ENCODE assay signal across 18 cellular contexts in genomic region chr6:149696904-149697303, GRCh38. TPM values are rescaled to one million over a fixed set of nuclear protein-coding genes. Genes with fewer than 3 reads are reported as not detected.
DNase-seq lines count a peak whose midpoint lies in the region; ATAC-seq and TF ChIP-seq lines count a peak whose summit lies in the region.
"Had no signal": no experiment of that assay in that cellular context is flagged by ENCODE, and none has a peak within 500 bp of the region (broad histone marks: within the 10 kb centered on the region; RNA-seq: fewer than 3 reads in every experiment).

No MANE protein-coding gene starts in this region.

- H3K9me3 Mint-ChIP-seq in activated T-helper 2 cell treated with anti-CD3 and anti-CD28 coated beads, Interferon-gamma antibody, Interleukin-2, Interleukin-4, amounts not matched to agents 10 μg/mL and 5 μg/mL and 100 μg/mL, durations not matched to agents 14 hours and 24 hours and 36 hours = no peaks in the 10 kb centered on the region
- H3K9me3 Mint-ChIP-seq: central memory CD8-positive, alpha-beta T cell; naive B cell had no signal

- TF ChIP-seq CTCF in AG10803 (conservative IDR thresholded peaks at IDR 0.05; ENCODE audit: low read length) (no peak), fibroblast of the aortic adventitia (IDR thresholded peaks at IDR 0.05; ENCODE audit: insufficient read depth, low read length) (no peak)

- H3K27ac Mint-ChIP-seq in activated T-helper 2 cell treated with anti-CD3 and anti-CD28 coated beads, Interferon-gamma antibody, Interleukin-2, Interleukin-4, amounts not matched to agents 10 μg/mL and 5 μg/mL and 100 μg/mL, durations not matched to agents 14 hours and 24 hours and 36 hours = peak overlapping the region; percentile 17

- intact Hi-C loops in activated T-helper 2 cell treated with anti-CD3 and anti-CD28 coated beads, Interferon-gamma antibody, Interleukin-2, Interleukin-4, amounts not matched to agents 10 μg/mL and 5 μg/mL and 100 μg/mL, durations not matched to agents 14 hours and 24 hours and 36 hours (cut with micrococcal nuclease) = no loop called here

- H3K4me3 ChIP-seq in AG10803 (ENCODE audit: low read length) (no peak overlapping the region), fibroblast of the aortic adventitia (ENCODE audit: low read depth, low read length) (no peak overlapping the region)
- H3K4me3 ChIP-seq: BLaER1 treated with 17β-estradiol and CSF1 and Interleukin-3, amounts not matched to agents 10 nM and 100 nM; GM12878; left ventricle myocardium inferior; testis had no signal

- no peak overlapping the region for H3K4me3 Mint-ChIP-seq in activated T-helper 2 cell treated with anti-CD3 and anti-CD28 coated beads, Interferon-gamma antibody, Interleukin-2, Interleukin-4, amounts not matched to agents 10 μg/mL and 5 μg/mL and 100 μg/mL, durations not matched to agents 14 hours and 24 hours and 36 hours (ENCODE audit: low read depth)
- H3K4me3 Mint-ChIP-seq: central memory CD8-positive, alpha-beta T cell; naive B cell had no signal

- ATAC-seq in GM18867 (IDR thresholded peaks at IDR 0.05; ENCODE audit: unreplicated experiment) = no peak
- ATAC-seq in HG03469 (IDR thresholded peaks at IDR 0.05; ENCODE audit: unreplicated experiment) = no peak
- ATAC-seq: GM12878 had no signal

- H3K36me3 Mint-ChIP-seq in activated T-helper 2 cell treated with anti-CD3 and anti-CD28 coated beads, Interferon-gamma antibody, Interleukin-2, Interleukin-4, amounts not matched to agents 10 μg/mL and 5 μg/mL and 100 μg/mL, durations not matched to agents 14 hours and 24 hours and 36 hours (ENCODE audit: low read depth) = peaks cover 40% of the 10 kb centered on the region

- H3K27me3 Mint-ChIP-seq in activated T-helper 2 cell treated with anti-CD3 and anti-CD28 coated beads, Interferon-gamma antibody, Interleukin-2, Interleukin-4, amounts not matched to agents 10 μg/mL and 5 μg/mL and 100 μg/mL, durations not matched to agents 14 hours and 24 hours and 36 hours (ENCODE audit: low read depth) = no peaks in the 10 kb centered on the region
- H3K27me3 Mint-ChIP-seq: central memory CD8-positive, alpha-beta T cell; naive B cell had no signal

- DNase-seq in AG10803 (ENCODE audit: low read depth) (peak; percentile 44), HCEC 1CT (peak; percentile 53), fibroblast of the aortic adventitia (ENCODE audit: low read depth) (peak; percentile 65), NCI-H446 treated with DMSO at 0.1 percent for 48 hours (lab: John Stamatoyannopoulos, UW) (no peak)
- no peak for DNase-seq in activated T-helper 2 cell treated with anti-CD3 and anti-CD28 coated beads, Interferon-gamma antibody, Interleukin-2, Interleukin-4, amounts not matched to agents 10 μg/mL and 5 μg/mL and 100 μg/mL, durations not matched to agents 14 hours and 24 hours and 36 hours (ENCODE audit: low spot score)
- DNase-seq: activated CD4-positive, alpha-beta T cell treated with anti-CD3 and anti-CD28 coated beads, Interleukin-2, amount 50 U/mL, for 1 hour; activated effector memory CD4-positive, alpha-beta T cell treated with anti-CD3 and anti-CD28 coated beads, Interleukin-2, amount 50 U/mL, for 16 hours; left ventricle myocardium inferior; MM.1S; naive B cell; NCI-H2029 treated with DMSO at 0.1 percent for 48 hours; NCI-H748 treated with DMSO at 0.1 percent for 48 hours; testis had no signal

- H3K4me1 Mint-ChIP-seq in activated T-helper 2 cell treated with anti-CD3 and anti-CD28 coated beads, Interferon-gamma antibody, Interleukin-2, Interleukin-4, amounts not matched to agents 10 μg/mL and 5 μg/mL and 100 μg/mL, durations not matched to agents 14 hours and 24 hours and 36 hours (ENCODE audit: low read depth) = peaks cover 17% of the 10 kb centered on the region

RNA-seq across cellular contexts. Expression of gene LATS1, which starts 21.0 kb away (rescaled TPM):
- total RNA-seq in activated T-helper 2 cell treated with anti-CD3 and anti-CD28 coated beads, Interferon-gamma antibody, Interleukin-2, Interleukin-4, amounts not matched to agents 10 μg/mL and 5 μg/mL and 100 μg/mL, durations not matched to agents 14 hours and 24 hours and 36 hours = 27.8 and 28.4 TPM in 2 replicates
- 10.1 and 33.4 TPM in 2 replicates for total RNA-seq in fibroblast of the aortic adventitia (ENCODE audit: low replicate concordance)

RNA-seq across cellular contexts. Expression of gene KATNA1, which starts 48.4 kb away (rescaled TPM):
- total RNA-seq in activated T-helper 2 cell treated with anti-CD3 and anti-CD28 coated beads, Interferon-gamma antibody, Interleukin-2, Interleukin-4, amounts not matched to agents 10 μg/mL and 5 μg/mL and 100 μg/mL, durations not matched to agents 14 hours and 24 hours and 36 hours = 18.9 and 20.8 TPM in 2 replicates
- 26.7 and 32.3 TPM in 2 replicates for total RNA-seq in fibroblast of the aortic adventitia (ENCODE audit: low replicate concordance)

RNA-seq across cellular contexts. Expression of gene NUP43, which starts 49.4 kb away (rescaled TPM):
- 70.8 and 80.6 TPM in 2 replicates for total RNA-seq in activated T-helper 2 cell treated with anti-CD3 and anti-CD28 coated beads, Interferon-gamma antibody, Interleukin-2, Interleukin-4, amounts not matched to agents 10 μg/mL and 5 μg/mL and 100 μg/mL, durations not matched to agents 14 hours and 24 hours and 36 hours
- 20.6 and 45.6 TPM in 2 replicates for total RNA-seq in fibroblast of the aortic adventitia (ENCODE audit: low replicate concordance)

RNA-seq across cellular contexts. Expression of gene PCMT1, which starts 52.6 kb away (rescaled TPM):
- total RNA-seq in activated T-helper 2 cell treated with anti-CD3 and anti-CD28 coated beads, Interferon-gamma antibody, Interleukin-2, Interleukin-4, amounts not matched to agents 10 μg/mL and 5 μg/mL and 100 μg/mL, durations not matched to agents 14 hours and 24 hours and 36 hours = 112 TPM in 2 replicates
- 44.1 and 117 TPM in 2 replicates for total RNA-seq in fibroblast of the aortic adventitia (ENCODE audit: low replicate concordance)

Comparison
In these comparisons a context has a peak if more than half of its experiments do, and no peak if none do; other contexts are left out.
1. DNase-seq: peak in AG10803 (single experiment), HCEC 1CT (single experiment) and fibroblast of the aortic adventitia (single experiment); none in activated T-helper 2 cell treated with anti-CD3 and anti-CD28 coated beads, Interferon-gamma antibody, Interleukin-2, Interleukin-4, amounts not matched to agents 10 μg/mL and 5 μg/mL and 100 μg/mL, durations not matched to agents 14 hours and 24 hours and 36 hours (single experiment) and NCI-H446 treated with DMSO at 0.1 percent for 48 hours (single experiment).